ENCODE assay signal across 15 cellular contexts in the genomic region with DNA sequence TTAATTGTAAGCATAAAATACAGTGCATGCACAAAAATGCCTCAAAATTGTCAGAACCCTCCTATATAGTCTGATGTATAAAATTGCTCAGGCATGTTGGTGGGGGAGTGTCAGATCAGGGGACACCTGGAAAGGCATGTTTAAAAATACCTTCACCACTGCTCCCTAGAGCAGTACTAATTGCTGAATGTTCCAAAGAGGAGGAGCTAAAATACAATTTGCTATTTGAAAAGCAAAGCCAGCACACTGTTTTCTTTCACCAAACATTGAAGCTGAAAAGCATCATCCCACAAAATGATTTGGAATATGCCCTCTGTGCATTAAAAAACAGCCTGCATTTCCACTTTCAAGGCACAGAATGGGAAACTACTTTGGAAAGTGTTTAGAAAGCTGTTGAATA. TPM values are rescaled to one million over a fixed set of nuclear protein-coding genes. Genes with fewer than 3 reads are reported as not detected.
A peak's percentile ranks its signal among the peaks of the same experiment; 100 is the strongest.
DNase-seq lines count a peak whose midpoint lies in the region; ATAC-seq and TF ChIP-seq lines count a peak whose summit lies in the region.
"Had no signal": no experiment of that assay in that cellular context is flagged by ENCODE, and none has a peak within 500 bp of the region (broad histone marks: within the 10 kb centered on the region; RNA-seq: fewer than 3 reads in every experiment).

No MANE protein-coding gene starts in this region.

- H3K4me3 ChIP-seq in Panc1 (ENCODE audit: low read depth in 2 of 2, low read length in 2 of 2), result no peak overlapping the region
- H3K4me3 ChIP-seq in endodermal cell (ENCODE audit: low read length), result peak overlapping the region; percentile 77
- H3K4me3 ChIP-seq: BLaER1 had no signal

- in situ Hi-C loops in Panc1 (cut with HindIII; ENCODE audit: low pct_unique_long_range_greater_than_20kb, low sequenced_read_pairs) (no loop called here), GM13976 (cut with MboI; ENCODE audit: low sequenced_read_pairs, unreplicated experiment) (no loop called here)

- H3K36me3 ChIP-seq in Panc1 (ENCODE audit: control insufficient read depth, insufficient read depth, low read length) (no peaks in the 10 kb centered on the region), endodermal cell (ENCODE audit: control insufficient read depth, insufficient read depth, low read length) (peaks cover 38% of the 10 kb centered on the region)
- H3K36me3 ChIP-seq: BLaER1 had no signal

- H3K4me1 ChIP-seq in Panc1 (ENCODE audit: control insufficient read depth, insufficient read depth, low read length), result no peaks in the 10 kb centered on the region; the same call in 1 of the 2 replicates
- H3K4me1 ChIP-seq in endodermal cell (ENCODE audit: control insufficient read depth, insufficient read depth, low read length), result peaks cover 3% of the 10 kb centered on the region
- H3K4me1 ChIP-seq: BLaER1 had no signal

- H3K27me3 Mint-ChIP-seq in endodermal cell (ENCODE audit: insufficient read depth), result peaks cover 37% of the 10 kb centered on the region

- peaks cover 28% of the 10 kb centered on the region for H3K36me3 Mint-ChIP-seq in endodermal cell (ENCODE audit: low read depth)
- H3K36me3 Mint-ChIP-seq: CD8-positive, alpha-beta memory T cell had no signal

- peak overlapping the region; percentile 63 for H3K4me3 Mint-ChIP-seq in endodermal cell
- H3K4me3 Mint-ChIP-seq: CD8-positive, alpha-beta memory T cell; HFFc6 had no signal

- ATAC-seq in Panc1, result no peak
- ATAC-seq: HepG2 had no signal

- no TSS peak for BruUV-seq in Panc1 (replicated peaks; lab: Mats Ljungman, UMichigan)

- no peak overlapping the region for H3K9ac ChIP-seq in endodermal cell (ENCODE audit: extremely low read depth, low read length, poor library complexity, severe bottlenecking)
- H3K9ac ChIP-seq: BLaER1 had no signal

- H3K27me3 ChIP-seq in Panc1 (ENCODE audit: control insufficient read depth, insufficient read depth, low read length) (no peaks in the 10 kb centered on the region), endodermal cell (ENCODE audit: control insufficient read depth, insufficient read depth, low read length, poor library complexity, severe bottlenecking) (peaks cover 23% of the 10 kb centered on the region), layer of hippocampus (ENCODE audit: control insufficient read depth, insufficient read depth, low read length) (peaks cover 5% of the 10 kb centered on the region)
- H3K27me3 ChIP-seq: BLaER1 had no signal

- TF ChIP-seq CTCF in Panc1 (IDR thresholded peaks at IDR 0.05), result no peak
- no peak for TF ChIP-seq CTCF in endodermal cell (conservative IDR thresholded peaks at IDR 0.05)
- no peak for TF ChIP-seq CTCF in GM13976 (IDR thresholded peaks at IDR 0.05; ENCODE audit: borderline replicate concordance, control extremely low read depth, extremely low read depth, insufficient read depth, missing control alignments)

- POLR2A ChIA-PET in Panc1 (lab: Charles Lee), result no interaction called here

- H3K27ac ChIP-seq in Panc1 (ENCODE audit: low read length), result peak overlapping the region; percentile 29; the same call in 1 of the 2 replicates
- no peak overlapping the region for H3K27ac ChIP-seq in endodermal cell (ENCODE audit: low read depth, low read length)
- H3K27ac ChIP-seq in layer of hippocampus (ENCODE audit: low read depth, low read length), result peak overlapping the region; percentile 47
- H3K27ac ChIP-seq: BLaER1 had no signal

- intact Hi-C loops in Panc1 (cut with micrococcal nuclease; ENCODE audit: unreplicated experiment), result loop anchor here (5.0 kb wide), 1 partner anchor 195 kb away; no protein-coding TSS in a partner anchor

- H3K9me3 ChIP-seq in Panc1 (ENCODE audit: control insufficient read depth, insufficient read depth, low read depth, low read length), result no peaks in the 10 kb centered on the region
- peaks cover 14% of the 10 kb centered on the region for H3K9me3 ChIP-seq in endodermal cell (ENCODE audit: control insufficient read depth, low read length)

- no peak overlapping the region for H3K27ac Mint-ChIP-seq in endodermal cell
- H3K27ac Mint-ChIP-seq: CD8-positive, alpha-beta memory T cell; HFFc6 had no signal

- H3K9me3 Mint-ChIP-seq in endodermal cell, result peaks cover 4% of the 10 kb centered on the region

- CTCF ChIA-PET in Panc1 (lab: Charles Lee), result interaction anchor here (0.5 kb wide), 1 partner anchor 1316 kb away, joined by 3 read pairs; no protein-coding TSS in a partner anchor

- H3K4me1 Mint-ChIP-seq in endodermal cell, result peaks cover 41% of the 10 kb centered on the region
- H3K4me1 Mint-ChIP-seq: CD8-positive, alpha-beta memory T cell had no signal

- DNase-seq in Panc1 (ENCODE audit: low read depth, low spot score) (no peak), endodermal cell (no peak), pons (ENCODE audit: low spot score) (peak; percentile 46), COR-L47 (lab: John Stamatoyannopoulos, UW) (no peak), DMS79 (lab: John Stamatoyannopoulos, UW) (no peak), GM13976 (ENCODE audit: low spot score) (no peak)
- DNase-seq in activated T-cell treated with anti-CD3 and anti-CD28 coated beads, Interleukin-2, amount 50 U/mL, for 48 hours, result no peak
- DNase-seq: 8988T; AML-193; CD8-positive, alpha-beta memory T cell; HCEC 1CT; HFFc6 had no signal

RNA-seq across cellular contexts. Expression of gene ADAMTS18, which starts 2.6 kb away (rescaled TPM):
- not detected for total RNA-seq in Panc1 (2021; ENCODE audit: unreplicated experiment)
- not detected for polyA plus RNA-seq in Panc1 (2012; ENCODE audit: insufficient read length)
- total RNA-seq in endodermal cell, result 10 to 100 TPM in 1 of 2 donors, 1 to 10 TPM in 1; 7.9 to 12.4 TPM
- 3.4 TPM for polyA plus RNA-seq in endodermal cell (2013, experiment 1 of 2)
- polyA plus RNA-seq in endodermal cell (2013, experiment 2 of 2), result 1.8 TPM
- total RNA-seq: CD8-positive, alpha-beta memory T cell; HepG2; HFFc6 had no signal
- polyA plus RNA-seq: CD8-positive, alpha-beta memory T cell had no signal
